Comparison of ENCODE assay signal across 8 cellular contexts in genomic region chr19:23758187-23759074, GRCh38. TPM values are rescaled to one million over a fixed set of nuclear protein-coding genes. Genes with fewer than 3 reads are reported as not detected.
A peak's percentile ranks its signal among the peaks of the same experiment; 100 is the strongest.
DNase-seq lines count a peak whose midpoint lies in the region; ATAC-seq and TF ChIP-seq lines count a peak whose summit lies in the region.

ZNF681 (minus strand) TSS chr19:23758891; CDS start chr19:23758749, 142 bp downstream.

- H3K4me3 ChIP-seq in HUES6 (ENCODE audit: low read depth, low read length) (peak within 1 kb of the TSS; percentile 96), parathyroid adenoma (ENCODE audit: low read depth, low read length) (peak within 1 kb of the TSS; percentile 77), tibial artery (peak within 1 kb of the TSS; percentile 73 to 74)

- H3K27ac ChIP-seq in HUES6 (ENCODE audit: low read depth, low read length) (peak within 1 kb of the TSS; percentile 87), parathyroid adenoma (peak within 1 kb of the TSS; percentile 43), tibial artery (peak within 1 kb of the TSS; percentile 65 to 78)

- peak; percentile 94 for ATAC-seq in Right ventricle myocardium inferior

- H3K27me3 Mint-ChIP-seq in activated naive CD4-positive, alpha-beta T cell treated with anti-CD3 and anti-CD28 coated beads, Interleukin-2, amount 50 U/mL, for 24 hours: no peaks in the 10 kb centered on the region

- TF ChIP-seq CTCF in GM20000 (IDR thresholded peaks at IDR 0.05; ENCODE audit: extremely low read depth, missing control alignments) (no peak), parathyroid adenoma (IDR thresholded peaks at IDR 0.05) (no peak), tibial artery (IDR thresholded peaks at IDR 0.05) (no peak)

- H3K4me2 ChIP-seq in parathyroid adenoma (ENCODE audit: low read length): peak within 1 kb of the TSS; percentile 98

- no peaks in the 10 kb centered on the region for H3K27me3 ChIP-seq in HUES6 (ENCODE audit: control insufficient read depth, insufficient read depth, low read length)
- H3K27me3 ChIP-seq in parathyroid adenoma (ENCODE audit: control insufficient read depth, insufficient read depth, low read length): no peaks in the 10 kb centered on the region
- H3K27me3 ChIP-seq in tibial artery: no peaks in the 10 kb centered on the region

- peak; percentile 88 for DNase-seq in D341Med (ENCODE audit: low spot score)
- DNase-seq in GM20000 (ENCODE audit: low spot score): peak; percentile 80
- DNase-seq in Right ventricle myocardium inferior (ENCODE audit: missing footprints): peak; percentile 92
- DNase-seq in tibial artery: peak; percentile 90 to 91

- H2AFZ ChIP-seq in parathyroid adenoma: peak within 1 kb of the TSS; percentile 78

- H3K4me1 ChIP-seq in HUES6 (ENCODE audit: control insufficient read depth, insufficient read depth, low read length): no peaks in the 10 kb centered on the region
- H3K4me1 ChIP-seq in parathyroid adenoma: no peaks in the 10 kb centered on the region
- H3K4me1 ChIP-seq in tibial artery: peaks cover 0 to 11% (median 4%) of the 10 kb centered on the region in 4 donors

- peaks cover 3% of the 10 kb centered on the region for H3K79me2 ChIP-seq in parathyroid adenoma

- peak within 1 kb of the TSS; percentile 95 for H3K4me3 Mint-ChIP-seq in activated naive CD4-positive, alpha-beta T cell treated with anti-CD3 and anti-CD28 coated beads, Interleukin-2, amount 50 U/mL, for 24 hours

- peak within 1 kb of the TSS; percentile 91 for H3K9ac ChIP-seq in HUES6 (ENCODE audit: low read length)
- H3K9ac ChIP-seq in parathyroid adenoma: no peak within 1 kb of the TSS

- peaks cover 27% of the 10 kb centered on the region for H3K4me1 Mint-ChIP-seq in activated naive CD4-positive, alpha-beta T cell treated with anti-CD3 and anti-CD28 coated beads, Interleukin-2, amount 50 U/mL, for 24 hours

- peak; percentile 65 for TF ChIP-seq POLR2A in Raji (IDR thresholded peaks at IDR 0.05; ENCODE audit: insufficient read depth, low read depth, low read length)

- H3K27ac Mint-ChIP-seq in activated naive CD4-positive, alpha-beta T cell treated with anti-CD3 and anti-CD28 coated beads, Interleukin-2, amount 50 U/mL, for 24 hours: peak within 1 kb of the TSS; percentile 74

- intact Hi-C loops in Right ventricle myocardium inferior (cut with DNase I) (no loop called here), tibial artery (cut with DNase I; ENCODE audit: low total_unique reads) (no loop called here)

- peaks cover 12% of the 10 kb centered on the region for H3K36me3 Mint-ChIP-seq in activated naive CD4-positive, alpha-beta T cell treated with anti-CD3 and anti-CD28 coated beads, Interleukin-2, amount 50 U/mL, for 24 hours

- peaks cover 12% of the 10 kb centered on the region for H3K36me3 ChIP-seq in HUES6 (ENCODE audit: control insufficient read depth, insufficient read depth, low read length)
- H3K36me3 ChIP-seq in parathyroid adenoma (ENCODE audit: control insufficient read depth, insufficient read depth, low read length): no peaks in the 10 kb centered on the region
- H3K36me3 ChIP-seq in tibial artery: peaks cover 1 to 2% (median 2%) of the 10 kb centered on the region in 3 donors

- H3K9me3 Mint-ChIP-seq in activated naive CD4-positive, alpha-beta T cell treated with anti-CD3 and anti-CD28 coated beads, Interleukin-2, amount 50 U/mL, for 24 hours: peaks cover 5% of the 10 kb centered on the region

- peaks cover 5% of the 10 kb centered on the region for H3K9me3 ChIP-seq in HUES6 (ENCODE audit: control insufficient read depth, insufficient read depth, low read depth, low read length)
- H3K9me3 ChIP-seq in parathyroid adenoma (ENCODE audit: control insufficient read depth, low read length): no peaks in the 10 kb centered on the region
- no peaks in the 10 kb centered on the region for H3K9me3 ChIP-seq in tibial artery

RNA-seq across cellular contexts. Expression of gene ZNF681, which starts in this region (rescaled TPM):
- total RNA-seq in Right ventricle myocardium inferior: 0.22 TPM

Comparison
In these comparisons a context has a peak if more than half of its experiments do, and no peak if none do; other contexts are left out.
1. Peak in every context shown above with its lines: DNase-seq, ATAC-seq, H3K4me3 ChIP-seq and H3K27ac ChIP-seq.
2. Peak in DNase-seq and ATAC-seq in Right ventricle myocardium inferior; RNA of the gene not detected or under 1 TPM.